1 cellular context compared by ENCODE assay signal in genomic region chr5:111779260-111780254, GRCh38.
A peak's percentile ranks its signal among the peaks of the same experiment; 100 is the strongest.
TF ChIP-seq lines count a peak whose summit lies in the region.

No MANE protein-coding gene starts in this region.

TF ChIP-seq in HEK293, 187 proteins besides CTCF, POLR2A, EP300 and RAD21 (continued from another document):
- TF ChIP-seq ZNF629 (tag by site-specific recombination; IDR thresholded peaks at IDR 0.05) (peak; percentile 90), ZFHX2 (tag by site-specific recombination; conservative IDR thresholded peaks at IDR 0.05) (peak; percentile 72), EGR2 (tag by site-specific recombination; IDR thresholded peaks at IDR 0.05; ENCODE audit: low read depth) (peak; percentile 16; the same call in 1 of the 2 replicates), ZNF624 (tag by site-specific recombination; IDR thresholded peaks at IDR 0.05) (no peak), PRDM1 (tag by site-specific recombination; IDR thresholded peaks at IDR 0.05) (no peak; the same call in none of the 2 replicates), ZNF221 (tag by site-specific recombination; IDR thresholded peaks at IDR 0.05; ENCODE audit: borderline replicate concordance) (no peak), ZNF777 (tag by site-specific recombination; IDR thresholded peaks at IDR 0.05; ENCODE audit: borderline replicate concordance) (no peak), KLF9 (tag by site-specific recombination; IDR thresholded peaks at IDR 0.05; ENCODE audit: low read depth) (no peak), ZNF560 (tag by site-specific recombination; IDR thresholded peaks at IDR 0.05; ENCODE audit: borderline replicate concordance) (no peak), ZBTB10 (tag by site-specific recombination; IDR thresholded peaks at IDR 0.05) (no peak), ZNF214 (tag by site-specific recombination; IDR thresholded peaks at IDR 0.05; ENCODE audit: borderline replicate concordance) (no peak), ZNF530 (tag by site-specific recombination; IDR thresholded peaks at IDR 0.05; ENCODE audit: low read depth) (no peak)
- TF ChIP-seq, protein P1, sequence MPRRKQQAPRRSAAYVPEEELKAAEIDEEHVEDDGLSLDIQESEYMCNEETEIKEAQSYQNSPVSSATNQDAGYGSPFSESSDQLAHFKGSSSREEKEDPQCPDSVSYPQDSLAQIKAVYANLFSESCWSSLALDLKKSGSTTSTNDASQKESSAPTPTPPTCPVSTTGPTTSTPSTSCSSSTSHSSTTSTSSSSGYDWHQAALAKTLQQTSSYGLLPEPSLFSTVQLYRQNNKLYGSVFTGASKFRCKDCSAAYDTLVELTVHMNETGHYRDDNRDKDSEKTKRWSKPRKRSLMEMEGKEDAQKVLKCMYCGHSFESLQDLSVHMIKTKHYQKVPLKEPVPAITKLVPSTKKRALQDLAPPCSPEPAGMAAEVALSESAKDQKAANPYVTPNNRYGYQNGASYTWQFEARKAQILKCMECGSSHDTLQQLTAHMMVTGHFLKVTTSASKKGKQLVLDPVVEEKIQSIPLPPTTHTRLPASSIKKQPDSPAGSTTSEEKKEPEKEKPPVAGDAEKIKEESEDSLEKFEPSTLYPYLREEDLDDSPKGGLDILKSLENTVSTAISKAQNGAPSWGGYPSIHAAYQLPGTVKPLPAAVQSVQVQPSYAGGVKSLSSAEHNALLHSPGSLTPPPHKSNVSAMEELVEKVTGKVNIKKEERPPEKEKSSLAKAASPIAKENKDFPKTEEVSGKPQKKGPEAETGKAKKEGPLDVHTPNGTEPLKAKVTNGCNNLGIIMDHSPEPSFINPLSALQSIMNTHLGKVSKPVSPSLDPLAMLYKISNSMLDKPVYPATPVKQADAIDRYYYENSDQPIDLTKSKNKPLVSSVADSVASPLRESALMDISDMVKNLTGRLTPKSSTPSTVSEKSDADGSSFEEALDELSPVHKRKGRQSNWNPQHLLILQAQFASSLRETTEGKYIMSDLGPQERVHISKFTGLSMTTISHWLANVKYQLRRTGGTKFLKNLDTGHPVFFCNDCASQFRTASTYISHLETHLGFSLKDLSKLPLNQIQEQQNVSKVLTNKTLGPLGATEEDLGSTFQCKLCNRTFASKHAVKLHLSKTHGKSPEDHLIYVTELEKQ (tag by site-specific recombination; IDR thresholded peaks at IDR 0.05; ENCODE audit: borderline replicate concordance) = 0 out of 2 replicates have a peak, but pooled peaks have one; percentile 36
- TF ChIP-seq, protein P2, sequence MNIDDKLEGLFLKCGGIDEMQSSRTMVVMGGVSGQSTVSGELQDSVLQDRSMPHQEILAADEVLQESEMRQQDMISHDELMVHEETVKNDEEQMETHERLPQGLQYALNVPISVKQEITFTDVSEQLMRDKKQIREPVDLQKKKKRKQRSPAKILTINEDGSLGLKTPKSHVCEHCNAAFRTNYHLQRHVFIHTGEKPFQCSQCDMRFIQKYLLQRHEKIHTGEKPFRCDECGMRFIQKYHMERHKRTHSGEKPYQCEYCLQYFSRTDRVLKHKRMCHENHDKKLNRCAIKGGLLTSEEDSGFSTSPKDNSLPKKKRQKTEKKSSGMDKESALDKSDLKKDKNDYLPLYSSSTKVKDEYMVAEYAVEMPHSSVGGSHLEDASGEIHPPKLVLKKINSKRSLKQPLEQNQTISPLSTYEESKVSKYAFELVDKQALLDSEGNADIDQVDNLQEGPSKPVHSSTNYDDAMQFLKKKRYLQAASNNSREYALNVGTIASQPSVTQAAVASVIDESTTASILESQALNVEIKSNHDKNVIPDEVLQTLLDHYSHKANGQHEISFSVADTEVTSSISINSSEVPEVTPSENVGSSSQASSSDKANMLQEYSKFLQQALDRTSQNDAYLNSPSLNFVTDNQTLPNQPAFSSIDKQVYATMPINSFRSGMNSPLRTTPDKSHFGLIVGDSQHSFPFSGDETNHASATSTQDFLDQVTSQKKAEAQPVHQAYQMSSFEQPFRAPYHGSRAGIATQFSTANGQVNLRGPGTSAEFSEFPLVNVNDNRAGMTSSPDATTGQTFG (tag by site-specific recombination; IDR thresholded peaks at IDR 0.05; ENCODE audit: borderline replicate concordance) = no peak
